Comparison of ENCODE assay signal across 19 cellular contexts in genomic region chr12:41286426-41286825, GRCh38.
DNase-seq lines count a peak whose midpoint lies in the region; ATAC-seq and TF ChIP-seq lines count a peak whose summit lies in the region.
"Had no signal": no experiment of that assay in that cellular context is flagged by ENCODE, and none has a peak within 500 bp of the region (broad histone marks: within the 10 kb centered on the region; RNA-seq: fewer than 3 reads in every experiment).

No MANE protein-coding gene starts in this region.

- no peaks in the 10 kb centered on the region for H3K36me3 Mint-ChIP-seq in nephron progenitor cell (ENCODE audit: low read depth)
- H3K36me3 Mint-ChIP-seq: IgD-negative memory B cell had no signal

- H3K9me3 ChIP-seq in HEK293 (ENCODE audit: control insufficient read depth, insufficient read depth, low read depth, low read length), result no peaks in the 10 kb centered on the region
- H3K9me3 ChIP-seq: BLaER1, mucosa of descending colon, ovary, SK-N-SH had no signal

- H3K4me3 ChIP-seq in HEK293 (ENCODE audit: low read depth, low read length), result no peak overlapping the region
- H3K4me3 ChIP-seq: BLaER1, mucosa of descending colon, ovary had no signal

- TF ChIP-seq CTCF in HEK293 (tag by site-specific recombination; IDR thresholded peaks at IDR 0.05) (no peak), nephron progenitor cell (IDR thresholded peaks at IDR 0.05) (no peak)

- POLR2A ChIA-PET in HEK293 (lab: Yijun Ruan, JAX), result no interaction called here

- H3K4me1 ChIP-seq in HEK293 (ENCODE audit: control insufficient read depth, insufficient read depth, low read length), result peaks cover 20% of the 10 kb centered on the region
- H3K4me1 ChIP-seq: BLaER1 had no signal

- peaks cover 28% of the 10 kb centered on the region for H3K4me1 Mint-ChIP-seq in nephron progenitor cell

- no peak overlapping the region for H3K27ac ChIP-seq in HEK293 (ENCODE audit: extremely low read depth, low read depth, low read length)
- H3K27ac ChIP-seq: BLaER1, ovary had no signal

- no peak for ATAC-seq in GM18907 (IDR thresholded peaks at IDR 0.05; ENCODE audit: unreplicated experiment)
- ATAC-seq: mucosa of descending colon; stimulated activated naive CD8-positive, alpha-beta T cell treated with anti-CD3 and anti-CD28 coated beads, Interleukin-15, Interleukin-2, amounts not matched to agents 100 U/mL and 50 U/mL, for 24 hours had no signal

- CTCF ChIA-PET in HEK293 (lab: Yijun Ruan, JAX), result interaction anchor here (0.6 kb wide), 1 partner anchor 1269 kb away, joined by 5 read pairs; no protein-coding TSS in a partner anchor

- no peaks in the 10 kb centered on the region for H3K27me3 Mint-ChIP-seq in nephron progenitor cell (ENCODE audit: low read depth, poor library complexity)

- intact Hi-C loops in cardiac septum (cut with DNase I), result no loop called here

- H3K36me3 ChIP-seq in HEK293 (ENCODE audit: control insufficient read depth in 2 of 2, insufficient read depth in 1 of 2, low read length in 2 of 2), result no peaks in the 10 kb centered on the region
- H3K36me3 ChIP-seq: BLaER1, ovary had no signal

- peaks cover 8% of the 10 kb centered on the region for H3K9me3 Mint-ChIP-seq in nephron progenitor cell

- peak; percentile 90 for DNase-seq in NCI-H2029 (lab: John Stamatoyannopoulos, UW)
- DNase-seq in SHP77 (lab: John Stamatoyannopoulos, UW), result peak; percentile 68 to 69
- no peak for DNase-seq in nephron progenitor cell
- no peak for DNase-seq in G401 (ENCODE audit: low spot score)
- no peak for DNase-seq in cardiac septum (ENCODE audit: low spot score)
- DNase-seq: activated CD8-positive, alpha-beta memory T cell treated with anti-CD3 and anti-CD28 coated beads for 24 hours; aorta; glutamatergic neuron; H7; islet precursor cell; mucosa of descending colon; NCI-H1436; ovary; SK-N-SH; stimulated activated naive CD8-positive, alpha-beta T cell treated with anti-CD3 and anti-CD28 coated beads, Interleukin-15, Interleukin-2, amounts not matched to agents 100 U/mL and 50 U/mL, for 24 hours had no signal

- H3K4me3 Mint-ChIP-seq in nephron progenitor cell, result no peak overlapping the region
- H3K4me3 Mint-ChIP-seq: IgD-negative memory B cell had no signal

- peak overlapping the region; percentile 42 for H3K27ac Mint-ChIP-seq in nephron progenitor cell
- H3K27ac Mint-ChIP-seq: IgD-negative memory B cell had no signal

- in situ Hi-C loops in G401 (cut with HindIII; ENCODE audit: low sequenced_read_pairs), result no loop called here

TF ChIP-seq in HEK293, 187 proteins besides CTCF, POLR2A, EP300 and RAD21:
- TF ChIP-seq PRDM4 (tag by site-specific recombination; IDR thresholded peaks at IDR 0.05) (peak; percentile 51; the same call in 1 of the 2 replicates), FEZF1 (tag by site-specific recombination; IDR thresholded peaks at IDR 0.05) (peak; percentile 94), OSR2 (tag by site-specific recombination; IDR thresholded peaks at IDR 0.05) (peak; percentile 39; the same call in 1 of the 2 replicates), ZNF837 (tag by site-specific recombination; IDR thresholded peaks at IDR 0.05) (no peak), SP7 (tag by site-specific recombination; IDR thresholded peaks at IDR 0.05) (no peak)

Comparison
In these comparisons a context has a peak if more than half of its experiments do, and no peak if none do; other contexts are left out.
1. DNase-seq: peak in NCI-H2029 (single experiment) and SHP77 (2 of 2); none in nephron progenitor cell (single experiment), G401 (single experiment) and cardiac septum (single experiment).